ENCODE assay signal across 1 cellular context in the genomic region with DNA sequence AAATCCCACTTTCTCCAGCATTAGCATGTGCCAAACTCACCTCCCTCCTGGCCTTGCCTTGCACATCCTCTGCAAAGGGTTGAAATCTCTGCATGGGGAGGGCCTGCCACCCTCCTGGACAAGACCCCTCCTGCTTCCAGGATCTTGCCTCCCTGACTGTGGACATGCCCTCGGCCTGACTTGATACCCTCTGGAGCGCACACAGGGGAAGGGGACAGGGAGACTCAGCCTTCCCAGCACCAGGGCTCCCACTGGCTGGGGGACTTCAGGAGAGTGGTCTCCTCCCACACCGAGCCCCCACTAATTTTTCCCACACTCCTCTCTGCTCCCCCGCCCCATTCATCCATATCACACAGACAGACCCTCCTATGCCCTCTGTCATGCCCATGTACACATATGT.
TF ChIP-seq lines count a peak whose summit lies in the region.

No MANE protein-coding gene starts in this region.

TF ChIP-seq in H1, 55 proteins besides CTCF, POLR2A, EP300 and RAD21:
- TF ChIP-seq POLR2AphosphoS5 (IDR thresholded peaks at IDR 0.05; ENCODE audit: low read depth, low read length) (no peak), RFX5 (IDR thresholded peaks at IDR 0.05; ENCODE audit: borderline replicate concordance, low read depth, low read length) (no peak), GABPA (IDR thresholded peaks at IDR 0.05; ENCODE audit: borderline replicate concordance, insufficient read depth, low read length) (no peak)
- TF ChIP-seq, protein P1, sequence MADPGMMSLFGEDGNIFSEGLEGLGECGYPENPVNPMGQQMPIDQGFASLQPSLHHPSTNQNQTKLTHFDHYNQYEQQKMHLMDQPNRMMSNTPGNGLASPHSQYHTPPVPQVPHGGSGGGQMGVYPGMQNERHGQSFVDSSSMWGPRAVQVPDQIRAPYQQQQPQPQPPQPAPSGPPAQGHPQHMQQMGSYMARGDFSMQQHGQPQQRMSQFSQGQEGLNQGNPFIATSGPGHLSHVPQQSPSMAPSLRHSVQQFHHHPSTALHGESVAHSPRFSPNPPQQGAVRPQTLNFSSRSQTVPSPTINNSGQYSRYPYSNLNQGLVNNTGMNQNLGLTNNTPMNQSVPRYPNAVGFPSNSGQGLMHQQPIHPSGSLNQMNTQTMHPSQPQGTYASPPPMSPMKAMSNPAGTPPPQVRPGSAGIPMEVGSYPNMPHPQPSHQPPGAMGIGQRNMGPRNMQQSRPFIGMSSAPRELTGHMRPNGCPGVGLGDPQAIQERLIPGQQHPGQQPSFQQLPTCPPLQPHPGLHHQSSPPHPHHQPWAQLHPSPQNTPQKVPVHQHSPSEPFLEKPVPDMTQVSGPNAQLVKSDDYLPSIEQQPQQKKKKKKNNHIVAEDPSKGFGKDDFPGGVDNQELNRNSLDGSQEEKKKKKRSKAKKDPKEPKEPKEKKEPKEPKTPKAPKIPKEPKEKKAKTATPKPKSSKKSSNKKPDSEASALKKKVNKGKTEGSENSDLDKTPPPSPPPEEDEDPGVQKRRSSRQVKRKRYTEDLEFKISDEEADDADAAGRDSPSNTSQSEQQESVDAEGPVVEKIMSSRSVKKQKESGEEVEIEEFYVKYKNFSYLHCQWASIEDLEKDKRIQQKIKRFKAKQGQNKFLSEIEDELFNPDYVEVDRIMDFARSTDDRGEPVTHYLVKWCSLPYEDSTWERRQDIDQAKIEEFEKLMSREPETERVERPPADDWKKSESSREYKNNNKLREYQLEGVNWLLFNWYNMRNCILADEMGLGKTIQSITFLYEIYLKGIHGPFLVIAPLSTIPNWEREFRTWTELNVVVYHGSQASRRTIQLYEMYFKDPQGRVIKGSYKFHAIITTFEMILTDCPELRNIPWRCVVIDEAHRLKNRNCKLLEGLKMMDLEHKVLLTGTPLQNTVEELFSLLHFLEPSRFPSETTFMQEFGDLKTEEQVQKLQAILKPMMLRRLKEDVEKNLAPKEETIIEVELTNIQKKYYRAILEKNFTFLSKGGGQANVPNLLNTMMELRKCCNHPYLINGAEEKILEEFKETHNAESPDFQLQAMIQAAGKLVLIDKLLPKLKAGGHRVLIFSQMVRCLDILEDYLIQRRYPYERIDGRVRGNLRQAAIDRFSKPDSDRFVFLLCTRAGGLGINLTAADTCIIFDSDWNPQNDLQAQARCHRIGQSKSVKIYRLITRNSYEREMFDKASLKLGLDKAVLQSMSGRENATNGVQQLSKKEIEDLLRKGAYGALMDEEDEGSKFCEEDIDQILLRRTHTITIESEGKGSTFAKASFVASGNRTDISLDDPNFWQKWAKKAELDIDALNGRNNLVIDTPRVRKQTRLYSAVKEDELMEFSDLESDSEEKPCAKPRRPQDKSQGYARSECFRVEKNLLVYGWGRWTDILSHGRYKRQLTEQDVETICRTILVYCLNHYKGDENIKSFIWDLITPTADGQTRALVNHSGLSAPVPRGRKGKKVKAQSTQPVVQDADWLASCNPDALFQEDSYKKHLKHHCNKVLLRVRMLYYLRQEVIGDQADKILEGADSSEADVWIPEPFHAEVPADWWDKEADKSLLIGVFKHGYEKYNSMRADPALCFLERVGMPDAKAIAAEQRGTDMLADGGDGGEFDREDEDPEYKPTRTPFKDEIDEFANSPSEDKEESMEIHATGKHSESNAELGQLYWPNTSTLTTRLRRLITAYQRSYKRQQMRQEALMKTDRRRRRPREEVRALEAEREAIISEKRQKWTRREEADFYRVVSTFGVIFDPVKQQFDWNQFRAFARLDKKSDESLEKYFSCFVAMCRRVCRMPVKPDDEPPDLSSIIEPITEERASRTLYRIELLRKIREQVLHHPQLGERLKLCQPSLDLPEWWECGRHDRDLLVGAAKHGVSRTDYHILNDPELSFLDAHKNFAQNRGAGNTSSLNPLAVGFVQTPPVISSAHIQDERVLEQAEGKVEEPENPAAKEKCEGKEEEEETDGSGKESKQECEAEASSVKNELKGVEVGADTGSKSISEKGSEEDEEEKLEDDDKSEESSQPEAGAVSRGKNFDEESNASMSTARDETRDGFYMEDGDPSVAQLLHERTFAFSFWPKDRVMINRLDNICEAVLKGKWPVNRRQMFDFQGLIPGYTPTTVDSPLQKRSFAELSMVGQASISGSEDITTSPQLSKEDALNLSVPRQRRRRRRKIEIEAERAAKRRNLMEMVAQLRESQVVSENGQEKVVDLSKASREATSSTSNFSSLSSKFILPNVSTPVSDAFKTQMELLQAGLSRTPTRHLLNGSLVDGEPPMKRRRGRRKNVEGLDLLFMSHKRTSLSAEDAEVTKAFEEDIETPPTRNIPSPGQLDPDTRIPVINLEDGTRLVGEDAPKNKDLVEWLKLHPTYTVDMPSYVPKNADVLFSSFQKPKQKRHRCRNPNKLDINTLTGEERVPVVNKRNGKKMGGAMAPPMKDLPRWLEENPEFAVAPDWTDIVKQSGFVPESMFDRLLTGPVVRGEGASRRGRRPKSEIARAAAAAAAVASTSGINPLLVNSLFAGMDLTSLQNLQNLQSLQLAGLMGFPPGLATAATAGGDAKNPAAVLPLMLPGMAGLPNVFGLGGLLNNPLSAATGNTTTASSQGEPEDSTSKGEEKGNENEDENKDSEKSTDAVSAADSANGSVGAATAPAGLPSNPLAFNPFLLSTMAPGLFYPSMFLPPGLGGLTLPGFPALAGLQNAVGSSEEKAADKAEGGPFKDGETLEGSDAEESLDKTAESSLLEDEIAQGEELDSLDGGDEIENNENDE (IDR thresholded peaks at IDR 0.05; ENCODE audit: insufficient replicate concordance, low read length) = no peak
- TF ChIP-seq, protein P2, sequence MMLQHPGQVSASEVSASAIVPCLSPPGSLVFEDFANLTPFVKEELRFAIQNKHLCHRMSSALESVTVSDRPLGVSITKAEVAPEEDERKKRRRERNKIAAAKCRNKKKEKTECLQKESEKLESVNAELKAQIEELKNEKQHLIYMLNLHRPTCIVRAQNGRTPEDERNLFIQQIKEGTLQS (IDR thresholded peaks at IDR 0.05; ENCODE audit: insufficient read depth, low read depth, low read length) = no peak
TF ChIP-seq in H1: peak in this region for 0.
